ENCODE assay signal across 1 cellular context in the genomic region with DNA sequence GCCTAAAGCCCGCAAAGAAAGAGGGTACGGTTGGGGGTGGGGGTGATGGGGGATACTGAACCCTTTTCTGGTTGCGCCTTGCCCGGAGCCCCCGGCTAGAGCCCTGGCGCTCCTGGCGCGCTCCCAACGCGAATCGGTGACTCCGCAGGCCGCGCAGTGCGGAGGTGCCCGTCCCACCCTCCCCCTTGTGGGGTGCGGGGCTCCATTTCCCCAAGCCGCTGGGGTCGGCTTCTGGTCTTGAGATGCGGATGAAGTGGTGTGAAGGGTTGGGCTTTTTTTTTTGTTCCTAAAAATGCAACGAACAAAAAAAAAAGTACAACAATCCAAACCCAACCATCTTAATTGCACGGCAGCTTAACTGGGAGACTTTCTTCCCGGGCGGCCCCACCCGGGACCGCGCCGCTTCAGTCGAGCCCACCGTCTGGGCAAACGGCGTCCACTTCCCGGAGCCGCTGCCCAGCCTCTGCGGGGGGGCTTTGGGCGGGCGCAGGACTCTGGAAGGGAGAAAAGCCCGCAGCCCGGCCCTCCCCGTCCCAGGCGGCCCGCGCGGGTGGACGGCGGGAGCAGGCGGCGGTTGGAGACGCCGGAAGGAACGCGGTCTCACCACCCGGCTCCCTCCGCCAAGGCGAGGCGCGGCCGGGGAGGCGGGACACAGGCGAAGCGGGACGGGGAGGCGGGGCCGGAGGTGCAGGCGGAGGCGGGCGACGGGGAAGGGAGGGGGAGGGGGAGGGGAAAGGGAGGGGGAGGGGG.
TF ChIP-seq lines count a peak whose summit lies in the region.

No MANE protein-coding gene starts in this region.

TF ChIP-seq in HEK293, 187 proteins besides CTCF, POLR2A, EP300 and RAD21 (continued from another document and continues in another):
- TF ChIP-seq, protein P1, sequence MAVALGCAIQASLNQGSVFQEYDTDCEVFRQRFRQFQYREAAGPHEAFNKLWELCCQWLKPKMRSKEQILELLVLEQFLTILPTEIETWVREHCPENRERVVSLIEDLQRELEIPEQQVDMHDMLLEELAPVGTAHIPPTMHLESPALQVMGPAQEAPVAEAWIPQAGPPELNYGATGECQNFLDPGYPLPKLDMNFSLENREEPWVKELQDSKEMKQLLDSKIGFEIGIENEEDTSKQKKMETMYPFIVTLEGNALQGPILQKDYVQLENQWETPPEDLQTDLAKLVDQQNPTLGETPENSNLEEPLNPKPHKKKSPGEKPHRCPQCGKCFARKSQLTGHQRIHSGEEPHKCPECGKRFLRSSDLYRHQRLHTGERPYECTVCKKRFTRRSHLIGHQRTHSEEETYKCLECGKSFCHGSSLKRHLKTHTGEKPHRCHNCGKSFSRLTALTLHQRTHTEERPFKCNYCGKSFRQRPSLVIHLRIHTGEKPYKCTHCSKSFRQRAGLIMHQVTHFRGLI (tag by site-specific recombination; IDR thresholded peaks at IDR 0.05) = peak; percentile 39; the same call in 1 of the 2 replicates
- TF ChIP-seq SP2 (tag by site-specific recombination; IDR thresholded peaks at IDR 0.05) = peak; percentile 37
- no peak for TF ChIP-seq ZNF544 (tag by site-specific recombination; IDR thresholded peaks at IDR 0.05)
- no peak for TF ChIP-seq OVOL3 (tag by site-specific recombination; IDR thresholded peaks at IDR 0.05)
- peak; percentile 33; the same call in 1 of the 2 replicates for TF ChIP-seq ZBTB11 (tag by site-specific recombination; conservative IDR thresholded peaks at IDR 0.05; ENCODE audit: low read depth)
- TF ChIP-seq, protein P2, sequence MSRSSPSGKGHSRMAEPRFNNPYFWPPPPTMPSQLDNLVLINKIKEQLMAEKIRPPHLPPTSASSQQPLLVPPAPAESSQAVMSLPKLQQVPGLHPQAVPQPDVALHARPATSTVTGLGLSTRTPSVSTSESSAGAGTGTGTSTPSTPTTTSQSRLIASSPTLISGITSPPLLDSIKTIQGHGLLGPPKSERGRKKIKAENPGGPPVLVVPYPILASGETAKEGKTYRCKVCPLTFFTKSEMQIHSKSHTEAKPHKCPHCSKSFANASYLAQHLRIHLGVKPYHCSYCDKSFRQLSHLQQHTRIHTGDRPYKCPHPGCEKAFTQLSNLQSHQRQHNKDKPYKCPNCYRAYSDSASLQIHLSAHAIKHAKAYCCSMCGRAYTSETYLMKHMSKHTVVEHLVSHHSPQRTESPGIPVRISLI (tag by site-specific recombination; IDR thresholded peaks at IDR 0.05) = no peak
- no peak for TF ChIP-seq ZNF175 (tag by site-specific recombination; IDR thresholded peaks at IDR 0.05)
- peak; percentile 46; the same call in 1 of the 2 replicates for TF ChIP-seq GLIS1 (tag by site-specific recombination; IDR thresholded peaks at IDR 0.05)
- no peak for TF ChIP-seq MZF1 (tag by site-specific recombination; IDR thresholded peaks at IDR 0.05; ENCODE audit: borderline replicate concordance)
- TF ChIP-seq GLI4 (tag by site-specific recombination; IDR thresholded peaks at IDR 0.05) = no peak
- TF ChIP-seq ZFP69B (tag by site-specific recombination; IDR thresholded peaks at IDR 0.05) = peak; percentile 84; the same call in 1 of the 2 replicates
- no peak for TF ChIP-seq ZNF394 (tag by site-specific recombination; IDR thresholded peaks at IDR 0.05; ENCODE audit: borderline replicate concordance)
- 0 out of 2 replicates have a peak, but pooled peaks have one; percentile 6 for TF ChIP-seq ZIC2 (tag by site-specific recombination; IDR thresholded peaks at IDR 0.05)
- 0 out of 2 replicates have a peak, but pooled peaks have one; percentile 41 for TF ChIP-seq YY1 (tag by site-specific recombination; IDR thresholded peaks at IDR 0.05)
- 0 out of 2 replicates have a peak, but pooled peaks have one; percentile 13 for TF ChIP-seq ZNF335 (tag by site-specific recombination; conservative IDR thresholded peaks at IDR 0.05)
- TF ChIP-seq ZNF274 (IDR thresholded peaks at IDR 0.05; ENCODE audit: low read length) = no peak
- TF ChIP-seq ZNF274 (tag by site-specific recombination; IDR thresholded peaks at IDR 0.05; ENCODE audit: borderline replicate concordance) = no peak
- no peak for TF ChIP-seq ZNF555 (tag by site-specific recombination; conservative IDR thresholded peaks at IDR 0.05)
- no peak for TF ChIP-seq ATF2 (tag by site-specific recombination; IDR thresholded peaks at IDR 0.05; ENCODE audit: low read depth)
- peak; percentile 17; the same call in 1 of the 2 replicates for TF ChIP-seq ZEB2 (tag by site-specific recombination; IDR thresholded peaks at IDR 0.05)
- no peak for TF ChIP-seq BCL11B (tag by site-specific recombination; IDR thresholded peaks at IDR 0.05; ENCODE audit: low read depth)
- TF ChIP-seq ZNF18 (tag by site-specific recombination; IDR thresholded peaks at IDR 0.05) = no peak
- no peak for TF ChIP-seq ZNF324 (tag by site-specific recombination; IDR thresholded peaks at IDR 0.05)
- no peak for TF ChIP-seq ZNF623 (tag by site-specific recombination; IDR thresholded peaks at IDR 0.05)
- TF ChIP-seq ZNF529 (tag by site-specific recombination; IDR thresholded peaks at IDR 0.05; ENCODE audit: insufficient replicate concordance) = no peak
- no peak for TF ChIP-seq ZNF426 (tag by site-specific recombination; IDR thresholded peaks at IDR 0.05)
- TF ChIP-seq ZNF692 (tag by site-specific recombination; IDR thresholded peaks at IDR 0.05) = peak; percentile 77
- TF ChIP-seq TRIM28 (IDR thresholded peaks at IDR 0.05; ENCODE audit: borderline replicate concordance, low read length) = no peak
- TF ChIP-seq, protein P3, sequence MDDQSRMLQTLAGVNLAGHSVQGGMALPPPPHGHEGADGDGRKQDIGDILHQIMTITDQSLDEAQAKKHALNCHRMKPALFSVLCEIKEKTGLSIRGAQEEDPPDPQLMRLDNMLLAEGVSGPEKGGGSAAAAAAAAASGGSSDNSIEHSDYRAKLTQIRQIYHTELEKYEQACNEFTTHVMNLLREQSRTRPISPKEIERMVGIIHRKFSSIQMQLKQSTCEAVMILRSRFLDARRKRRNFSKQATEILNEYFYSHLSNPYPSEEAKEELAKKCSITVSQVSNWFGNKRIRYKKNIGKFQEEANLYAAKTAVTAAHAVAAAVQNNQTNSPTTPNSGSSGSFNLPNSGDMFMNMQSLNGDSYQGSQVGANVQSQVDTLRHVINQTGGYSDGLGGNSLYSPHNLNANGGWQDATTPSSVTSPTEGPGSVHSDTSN (CRISPR knock-in tag; IDR thresholded peaks at IDR 0.05) = 0 out of 2 replicates have a peak, but pooled peaks have one; percentile 44
- no peak for TF ChIP-seq ZNF610 (tag by site-specific recombination; IDR thresholded peaks at IDR 0.05; ENCODE audit: borderline replicate concordance)
- peak; percentile 34; the same call in 1 of the 2 replicates for TF ChIP-seq ZNF76 (tag by site-specific recombination; IDR thresholded peaks at IDR 0.05; ENCODE audit: borderline replicate concordance, low read depth)
- peak; percentile 50 for TF ChIP-seq KLF17 (tag by site-specific recombination; IDR thresholded peaks at IDR 0.05)
- TF ChIP-seq PRDM4 (tag by site-specific recombination; IDR thresholded peaks at IDR 0.05) = no peak
- 0 out of 2 replicates have a peak, but pooled peaks have one; percentile 13 for TF ChIP-seq ZSCAN5A (tag by site-specific recombination; IDR thresholded peaks at IDR 0.05)
- TF ChIP-seq FEZF1 (tag by site-specific recombination; IDR thresholded peaks at IDR 0.05) = no peak; the same call in 1 of the 2 replicates
- TF ChIP-seq SETDB1 (IDR thresholded peaks at IDR 0.05; ENCODE audit: insufficient read length, low read length) = no peak
- no peak for TF ChIP-seq ZNF169 (tag by site-specific recombination; IDR thresholded peaks at IDR 0.05)
- TF ChIP-seq ZNF660 (tag by site-specific recombination; IDR thresholded peaks at IDR 0.05) = peak; percentile 7; the same call in 1 of the 2 replicates
